8 cellular contexts compared by ENCODE assay signal in the genomic region with DNA sequence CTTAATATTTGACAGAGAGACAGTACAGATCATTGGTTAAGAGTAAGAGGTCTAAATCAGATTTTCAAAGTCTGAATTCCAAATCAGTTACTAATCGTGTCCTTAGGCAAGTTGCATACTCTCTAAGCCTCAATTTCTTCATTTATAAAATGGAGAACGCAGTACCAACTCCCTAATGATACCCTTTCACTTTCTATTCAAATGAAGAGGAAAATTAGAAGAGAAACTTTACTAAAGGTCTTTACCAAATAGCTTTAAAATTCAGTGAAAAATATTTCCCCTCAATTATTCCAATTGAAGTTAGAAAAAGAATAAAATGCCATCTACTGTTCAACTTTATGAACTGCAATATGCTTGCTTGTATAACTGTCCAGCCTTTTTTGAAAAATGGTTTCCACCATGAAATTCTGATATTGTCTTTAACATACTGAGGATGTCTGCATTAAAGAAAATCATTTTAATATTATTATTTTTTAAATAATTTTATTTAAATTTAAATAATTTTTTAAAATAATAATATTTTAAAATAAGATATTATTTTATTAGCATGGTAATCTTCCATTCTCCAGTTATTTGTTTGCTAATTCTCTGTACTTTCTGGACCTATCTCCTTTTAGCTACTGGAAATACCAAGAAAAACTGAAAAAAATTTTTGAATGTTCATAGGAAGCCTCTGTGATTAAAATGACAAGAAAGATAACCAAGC. TPM values are rescaled to one million over a fixed set of nuclear protein-coding genes. Genes with fewer than 3 reads are reported as not detected.
A peak's percentile ranks its signal among the peaks of the same experiment; 100 is the strongest.
DNase-seq lines count a peak whose midpoint lies in the region; TF ChIP-seq lines count a peak whose summit lies in the region.

No MANE protein-coding gene starts in this region.

- CTCF ChIA-PET in OCI-LY7 (lab: Charles Lee; ENCODE audit: unreplicated experiment) = interaction anchor here (1.3 kb wide), 1 partner anchor 444 kb away, joined by 3 read pairs; the partner anchor contains the start of gene ANKRD31
- CTCF ChIA-PET in activated naive CD4-positive, alpha-beta T cell treated with anti-CD3 and anti-CD28 coated beads, Interleukin-2, amount 10 ng/mL, durations not matched to agents 7 days and 5 days (lab: Charles Lee) = interaction anchor here (0.7 to 1.7 kb wide), 8 partner anchors 9 to 445 kb away, joined by 3 to 10 read pairs (median 3); partner anchors contain the start of gene ANKRD31

- H3K4me3 Mint-ChIP-seq in nephron progenitor cell = no peak overlapping the region
- H3K4me3 Mint-ChIP-seq in activated naive CD4-positive, alpha-beta T cell treated with anti-CD3 and anti-CD28 coated beads, Interleukin-2, amount 10 ng/mL, durations not matched to agents 7 days and 5 days = no peak overlapping the region

- no peaks in the 10 kb centered on the region for H3K9me3 Mint-ChIP-seq in nephron progenitor cell
- H3K9me3 Mint-ChIP-seq in activated naive CD4-positive, alpha-beta T cell treated with anti-CD3 and anti-CD28 coated beads, Interleukin-2, amount 10 ng/mL, durations not matched to agents 7 days and 5 days = no peaks in the 10 kb centered on the region

- H2AFZ ChIP-seq in OCI-LY7 (ENCODE audit: low read length) = no peak overlapping the region

- peaks cover 23% of the 10 kb centered on the region for H3K36me3 Mint-ChIP-seq in nephron progenitor cell (ENCODE audit: low read depth)
- H3K36me3 Mint-ChIP-seq in activated naive CD4-positive, alpha-beta T cell treated with anti-CD3 and anti-CD28 coated beads, Interleukin-2, amount 10 ng/mL, durations not matched to agents 7 days and 5 days = peaks cover 23% of the 10 kb centered on the region

- DNase-seq in AG09319 (ENCODE audit: extremely low read depth, low read depth) = no peak
- peak; percentile 20 for DNase-seq in GM20000 (ENCODE audit: low spot score)
- peak; percentile 61 for DNase-seq in OCI-LY7 (ENCODE audit: low spot score)
- DNase-seq in dermis microvascular lymphatic vessel endothelial cell (ENCODE audit: low read depth in 2 of 2) = peak; percentile 61 to 68
- no peak for DNase-seq in nephron progenitor cell
- DNase-seq in activated naive CD4-positive, alpha-beta T cell treated with anti-CD3 and anti-CD28 coated beads, Interleukin-2, amount 10 ng/mL, durations not matched to agents 7 days and 5 days = no peak
- DNase-seq in nucleus accumbens (lab: John Stamatoyannopoulos, UW) = no peak
- no peak for DNase-seq in GOT3 (lab: John Stamatoyannopoulos, UW)

- no TSS peak for BruUV-seq in OCI-LY7 (replicated peaks; lab: Mats Ljungman, UMichigan)

- H3K27me3 Mint-ChIP-seq in nephron progenitor cell (ENCODE audit: low read depth, poor library complexity) = no peaks in the 10 kb centered on the region
- no peaks in the 10 kb centered on the region for H3K27me3 Mint-ChIP-seq in activated naive CD4-positive, alpha-beta T cell treated with anti-CD3 and anti-CD28 coated beads, Interleukin-2, amount 10 ng/mL, durations not matched to agents 7 days and 5 days

- TF ChIP-seq CTCF in AG09319 (IDR thresholded peaks at IDR 0.05; ENCODE audit: low read depth, low read length) = peak; percentile 60
- TF ChIP-seq CTCF in GM20000 (IDR thresholded peaks at IDR 0.05; ENCODE audit: extremely low read depth, missing control alignments) = peak; percentile 16
- TF ChIP-seq CTCF in OCI-LY7 (conservative IDR thresholded peaks at IDR 0.05; ENCODE audit: low read length) = peak; percentile 80
- TF ChIP-seq CTCF in nephron progenitor cell (IDR thresholded peaks at IDR 0.05) = peak; percentile 79

- H3K9me3 ChIP-seq in OCI-LY7 (ENCODE audit: low read length) = no peaks in the 10 kb centered on the region

- POLR2A ChIA-PET in OCI-LY7 (lab: Charles Lee) = interaction anchor here (0.6 to 0.9 kb wide), 3 partner anchors 343 to 454 kb away, joined by 3 to 7 read pairs (median 3); partner anchors contain the start of gene ANKRD31

- no peak overlapping the region for H3K27ac Mint-ChIP-seq in nephron progenitor cell
- H3K27ac Mint-ChIP-seq in activated naive CD4-positive, alpha-beta T cell treated with anti-CD3 and anti-CD28 coated beads, Interleukin-2, amount 10 ng/mL, durations not matched to agents 7 days and 5 days = no peak overlapping the region

- peaks cover 5% of the 10 kb centered on the region; the same call in 1 of the 2 replicates for H4K20me1 ChIP-seq in OCI-LY7 (ENCODE audit: insufficient read depth, low read length)

- no peak overlapping the region for H3K27ac ChIP-seq in OCI-LY7 (ENCODE audit: low read depth, low read length, poor library complexity, severe bottlenecking)

- intact Hi-C loops in OCI-LY7 (cut with micrococcal nuclease; ENCODE audit: unreplicated experiment) = loop anchor here (2.0 to 10.0 kb wide), 3 partner anchors 316 to 916 kb away; partner anchors contain the start of genes ANKRD31, GFM2 and NSA2

- no peaks in the 10 kb centered on the region for H3K4me1 ChIP-seq in OCI-LY7 (ENCODE audit: insufficient read depth, low read length, poor library complexity, severe bottlenecking)

- H3K4me2 ChIP-seq in OCI-LY7 (ENCODE audit: low read length) = no peak overlapping the region

- no peaks in the 10 kb centered on the region for H3K4me1 Mint-ChIP-seq in nephron progenitor cell
- peaks cover 11% of the 10 kb centered on the region for H3K4me1 Mint-ChIP-seq in activated naive CD4-positive, alpha-beta T cell treated with anti-CD3 and anti-CD28 coated beads, Interleukin-2, amount 10 ng/mL, durations not matched to agents 7 days and 5 days

- no peaks in the 10 kb centered on the region for H3K79me2 ChIP-seq in OCI-LY7 (ENCODE audit: insufficient read depth, low read depth, low read length)

- H3K36me3 ChIP-seq in OCI-LY7 (ENCODE audit: insufficient read depth, low read length) = peaks cover 59% of the 10 kb centered on the region

- H3K9me2 ChIP-seq in OCI-LY7 (ENCODE audit: insufficient read depth, low read length) = no peaks in the 10 kb centered on the region

- H3K4me3 ChIP-seq in OCI-LY7 (ENCODE audit: low read depth, low read length, poor library complexity, severe bottlenecking) = no peak overlapping the region

RNA-seq across cellular contexts. Expression of gene POC5, which starts 36.0 kb away (rescaled TPM):
- 10.7 and 20.5 TPM in 2 replicates for total RNA-seq in OCI-LY7 (2014; rRNA removed; shearing (Covaris generic))
- 27.2 and 29.4 TPM in 2 replicates for total RNA-seq in OCI-LY7 (2022)
- 7.4 and 7.5 TPM in 2 replicates for total RNA-seq in dermis microvascular lymphatic vessel endothelial cell

Comparison
In these comparisons a context has a peak if more than half of its experiments do, and no peak if none do; other contexts are left out.
1. DNase-seq: peak in GM20000 (single experiment), OCI-LY7 (single experiment) and dermis microvascular lymphatic vessel endothelial cell (2 of 2); none in AG09319 (single experiment), nephron progenitor cell (single experiment), activated naive CD4-positive, alpha-beta T cell treated with anti-CD3 and anti-CD28 coated beads, Interleukin-2, amount 10 ng/mL, durations not matched to agents 7 days and 5 days (single experiment), nucleus accumbens (0 of 56) and GOT3 (single experiment).
2. CTCF ChIP-seq: peak in every context shown above with its lines; median percentile 80 in OCI-LY7; 79 in nephron progenitor cell; 60 in AG09319; 16 in GM20000.